ENCODE assay signal across 18 cellular contexts in the genomic region with DNA sequence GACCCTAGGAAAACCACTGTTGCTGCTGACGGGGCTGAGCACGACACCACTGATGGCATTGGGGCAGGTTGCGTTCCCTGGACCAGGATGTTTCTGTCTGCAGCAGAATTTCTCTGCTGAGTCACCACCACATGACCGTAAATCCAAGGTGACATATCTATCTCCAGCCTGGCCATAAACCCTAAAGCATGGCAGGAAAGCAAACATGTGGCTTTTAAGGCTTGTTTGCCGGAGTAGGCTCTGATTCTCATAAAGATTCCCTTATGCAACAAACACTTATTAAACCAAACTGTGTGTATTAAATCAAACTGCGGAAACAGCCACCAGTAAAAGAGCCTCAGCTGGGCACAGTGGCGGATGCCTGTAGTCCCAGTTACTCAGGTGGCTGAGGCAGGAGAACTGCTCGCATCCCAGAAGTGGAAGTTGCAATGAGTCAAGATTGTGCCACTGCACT. TPM values are rescaled to one million over a fixed set of nuclear protein-coding genes. Genes with fewer than 3 reads are reported as not detected.
A peak's percentile ranks its signal among the peaks of the same experiment; 100 is the strongest.
DNase-seq lines count a peak whose midpoint lies in the region; ATAC-seq and TF ChIP-seq lines count a peak whose summit lies in the region.
"Had no signal": no experiment of that assay in that cellular context is flagged by ENCODE, and none has a peak within 500 bp of the region (broad histone marks: within the 10 kb centered on the region; RNA-seq: fewer than 3 reads in every experiment).

No MANE protein-coding gene starts in this region.

- no peaks in the 10 kb centered on the region for H3K4me1 ChIP-seq in PC-9 (replicated peaks; ENCODE audit: insufficient read depth)

- no peak overlapping the region for H2AFZ ChIP-seq in PC-9

- peak overlapping the region; percentile 63 for H3K27ac Mint-ChIP-seq in type B pancreatic cell

- H3K4me1 Mint-ChIP-seq in type B pancreatic cell (ENCODE audit: unreplicated experiment), result no peaks in the 10 kb centered on the region

- no peaks in the 10 kb centered on the region for H3K9me3 Mint-ChIP-seq in type B pancreatic cell
- H3K9me3 Mint-ChIP-seq: CD8-positive, alpha-beta memory T cell had no signal

- POLR2A ChIA-PET in PC-9 (lab: Charles Lee; ENCODE audit: unreplicated experiment), result no interaction called here

- DNase-seq in NOMO-1 treated with DMSO at 0.1 percent for 48 hours (lab: John Stamatoyannopoulos, UW; ENCODE audit: unreplicated experiment) (peak; percentile 16), NOMO-1 treated with dmso at 0.1 percent for 144 hours (lab: John Stamatoyannopoulos, UW; ENCODE audit: unreplicated experiment) (no peak), M059J (ENCODE audit: low read depth) (peak; percentile 88), fibroblast of villous mesenchyme (ENCODE audit: low read depth) (peak; percentile 99), type B pancreatic cell (ENCODE audit: extremely low spot score, unreplicated experiment) (no peak), PC-9 (no peak)
- no peak for DNase-seq in stimulated activated CD4-positive, alpha-beta T cell treated with anti-CD3 and anti-CD28 coated beads, Interleukin-4, amount 100 ng/mL, for 4 hours
- DNase-seq: 8988T; activated CD4-positive, alpha-beta T cell treated with anti-CD3 and anti-CD28 coated beads for 48 hours; CD8-positive, alpha-beta memory T cell; left cardiac atrium; MG63; NCI-H2081 treated with DMSO at 0.1 percent for 48 hours; NCI-H774; stimulated activated CD4-positive, alpha-beta T cell treated with anti-CD3 and anti-CD28 coated beads, Interleukin-2, amount 100 ng/mL, for 24 hours; T-helper 2 cell; tibial artery had no signal

- 0 out of 2 replicates have a peak, but pooled peaks cover 2% of the 10 kb centered on the region for H4K20me1 ChIP-seq in PC-9 (ENCODE audit: insufficient read depth)

- no peak for ATAC-seq in HG03469 (IDR thresholded peaks at IDR 0.05; ENCODE audit: unreplicated experiment)
- ATAC-seq: left cardiac atrium had no signal

- no peak for TF ChIP-seq CTCF in fibroblast of villous mesenchyme (IDR thresholded peaks at IDR 0.05; ENCODE audit: insufficient read depth, low read depth, low read length)
- no peak for TF ChIP-seq CTCF in type B pancreatic cell (conservative IDR thresholded peaks at IDR 0.05)
- TF ChIP-seq CTCF in PC-9 (conservative IDR thresholded peaks at IDR 0.05), result no peak

- peaks cover 47% of the 10 kb centered on the region for H3K36me3 Mint-ChIP-seq in type B pancreatic cell

- H3K9me2 ChIP-seq in PC-9 (ENCODE audit: insufficient read depth), result no peaks in the 10 kb centered on the region

- intact Hi-C loops in PC-9 (cut with micrococcal nuclease; ENCODE audit: unreplicated experiment), result no loop called here

- no peaks in the 10 kb centered on the region for H3K27me3 ChIP-seq in PC-9 (ENCODE audit: insufficient read depth, low read depth)
- H3K27me3 ChIP-seq: MG63, tibial artery had no signal

- no peaks in the 10 kb centered on the region for H3K9me3 ChIP-seq in PC-9 (ENCODE audit: insufficient read depth, low read depth)
- H3K9me3 ChIP-seq: MG63, tibial artery had no signal

- no peak overlapping the region for H3K4me3 Mint-ChIP-seq in type B pancreatic cell
- H3K4me3 Mint-ChIP-seq: CD8-positive, alpha-beta memory T cell had no signal

- H3F3A ChIP-seq in PC-9 (ENCODE audit: insufficient read depth, low read depth), result no peaks in the 10 kb centered on the region

- H3K36me3 ChIP-seq in PC-9 (ENCODE audit: low read depth), result peaks cover 6% of the 10 kb centered on the region; the same call in 1 of the 2 replicates

- BruUV-seq in PC-9 (replicated peaks; lab: Mats Ljungman, UMichigan), result no TSS peak

- CTCF ChIA-PET in PC-9 (lab: Charles Lee), result no interaction called here

- no peak overlapping the region for H3K4me3 ChIP-seq in fibroblast of villous mesenchyme (ENCODE audit: low read depth, low read length)
- H3K4me3 ChIP-seq in PC-9, result no peak overlapping the region
- H3K4me3 ChIP-seq: MG63, tibial artery had no signal

- H3K4me2 ChIP-seq in PC-9, result no peak overlapping the region

- H3K27ac ChIP-seq in PC-9, result no peak overlapping the region
- H3K27ac ChIP-seq: tibial artery had no signal

- H3K27me3 Mint-ChIP-seq in type B pancreatic cell, result no peaks in the 10 kb centered on the region
- H3K27me3 Mint-ChIP-seq: CD8-positive, alpha-beta memory T cell had no signal

- 0 out of 2 replicates have a peak, but pooled peaks cover 8% of the 10 kb centered on the region for H3K79me2 ChIP-seq in PC-9 (ENCODE audit: low read depth)

RNA-seq across cellular contexts. Expression of gene MPHOSPH6, which starts 17.4 kb away (rescaled TPM):
- total RNA-seq in M059J (2014; rRNA removed; shearing (Covaris generic)), result 48.0 and 62.0 TPM in 2 replicates
- 32.9 and 38.4 TPM in 2 replicates for total RNA-seq in fibroblast of villous mesenchyme
- total RNA-seq in type B pancreatic cell (ENCODE audit: low replicate concordance), result 23.8 and 28.4 TPM in 2 replicates
- total RNA-seq in PC-9 (2021), result 11.6 and 15.2 TPM in 2 replicates

Comparison
In these comparisons a context has a peak if more than half of its experiments do, and no peak if none do; other contexts are left out.
1. DNase-seq: peak in NOMO-1 treated with DMSO at 0.1 percent for 48 hours (single experiment), M059J (single experiment) and fibroblast of villous mesenchyme (single experiment); none in NOMO-1 treated with dmso at 0.1 percent for 144 hours (single experiment), type B pancreatic cell (single experiment), stimulated activated CD4-positive, alpha-beta T cell treated with anti-CD3 and anti-CD28 coated beads, Interleukin-4, amount 100 ng/mL, for 4 hours (0 of 2) and PC-9 (0 of 2).